23 cellular contexts compared by ENCODE assay signal in the genomic region with DNA sequence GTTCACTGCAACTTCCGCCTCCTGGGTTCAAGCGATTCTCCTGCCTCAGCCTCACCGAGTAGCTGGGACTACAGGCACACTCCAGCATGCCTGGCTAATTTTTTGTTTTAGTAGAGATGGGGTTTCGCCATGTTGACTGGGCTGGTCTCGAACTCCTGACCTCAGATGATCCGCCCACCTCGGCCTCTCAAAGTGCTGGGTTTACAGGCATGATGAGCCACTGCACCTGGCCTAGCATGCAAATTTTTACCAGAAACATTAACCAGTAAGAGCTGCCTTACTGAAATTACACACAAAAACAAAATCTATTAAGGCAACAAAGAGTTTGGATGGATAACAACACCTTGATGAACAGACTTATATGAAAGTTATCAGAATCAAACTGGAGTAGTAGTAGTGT. TPM values are rescaled to one million over a fixed set of nuclear protein-coding genes. Genes with fewer than 3 reads are reported as not detected.
DNase-seq lines count a peak whose midpoint lies in the region; ATAC-seq, FAIRE-seq and TF ChIP-seq lines count a peak whose summit lies in the region.
"Had no signal": no experiment of that assay in that cellular context is flagged by ENCODE, and none has a peak within 500 bp of the region (broad histone marks: within the 10 kb centered on the region; RNA-seq: fewer than 3 reads in every experiment).

No MANE protein-coding gene starts in this region.

- H3K27ac Mint-ChIP-seq in nephron progenitor cell (peak overlapping the region; percentile 69), progenitor cell of endocrine pancreas (no peak overlapping the region)

- no peak for TF ChIP-seq CTCF in nephron progenitor cell (IDR thresholded peaks at IDR 0.05)
- TF ChIP-seq CTCF in progenitor cell of endocrine pancreas (IDR thresholded peaks at IDR 0.05; ENCODE audit: unreplicated experiment): no peak

- no peak for FAIRE-seq in HTR-8/SVneo (lab: Jason Lieb, UNC)
- FAIRE-seq: G401.6, GM12891 had no signal

- H3K4me1 Mint-ChIP-seq in nephron progenitor cell: peaks cover 29% of the 10 kb centered on the region
- H3K4me1 Mint-ChIP-seq in progenitor cell of endocrine pancreas (ENCODE audit: low read depth): peaks cover 13% of the 10 kb centered on the region

- peak overlapping the region; percentile 67 for H3K27ac ChIP-seq in angular gyrus (ENCODE audit: low read depth, low read length)
- H3K27ac ChIP-seq: Peyer's patch had no signal

- H3K27me3 Mint-ChIP-seq in nephron progenitor cell (ENCODE audit: low read depth, poor library complexity) (no peaks in the 10 kb centered on the region), progenitor cell of endocrine pancreas (no peaks in the 10 kb centered on the region)

- H3K4me3 Mint-ChIP-seq in nephron progenitor cell: no peak overlapping the region
- H3K4me3 Mint-ChIP-seq in progenitor cell of endocrine pancreas (ENCODE audit: low read depth): no peak overlapping the region
- H3K4me3 Mint-ChIP-seq: CD8-positive, alpha-beta T cell had no signal

- H3K36me3 Mint-ChIP-seq in nephron progenitor cell (ENCODE audit: low read depth) (no peaks in the 10 kb centered on the region), progenitor cell of endocrine pancreas (ENCODE audit: insufficient read depth) (no peaks in the 10 kb centered on the region)

- ATAC-seq in GM19463 (IDR thresholded peaks at IDR 0.05; ENCODE audit: unreplicated experiment) (peak; percentile 33), HG03175 (IDR thresholded peaks at IDR 0.05; ENCODE audit: unreplicated experiment) (peak; percentile 34)
- ATAC-seq: CD8-positive, alpha-beta T cell; HCT116 had no signal

- DNase-seq in nephron progenitor cell: no peak
- no peak for DNase-seq in progenitor cell of endocrine pancreas (ENCODE audit: low spot score, unreplicated experiment)
- DNase-seq in HTR-8/SVneo (ENCODE audit: insufficient read length, low spot score): no peak
- no peak for DNase-seq in stimulated activated CD4-positive, alpha-beta T cell treated with anti-CD3 and anti-CD28 coated beads, Interleukin-4, amount 100 ng/mL, for 4 hours
- DNase-seq: C1 segment of cervical spinal cord; Caco-2; CD8-positive, alpha-beta T cell; KG1; MM.1S; NCI-H1417; NCI-H1694; NCI-H2081; NCI-H2227 treated with DMSO at 0.1 percent for 48 hours; NCI-H526 treated with DMSO at 0.1 percent for 48 hours; OCI-M1; Peyer's patch; SHP77 treated with DMSO at 0.1 percent for 48 hours had no signal

- H3K9me3 Mint-ChIP-seq in nephron progenitor cell (no peaks in the 10 kb centered on the region), progenitor cell of endocrine pancreas (ENCODE audit: low read depth) (no peaks in the 10 kb centered on the region)
- H3K9me3 Mint-ChIP-seq: CD8-positive, alpha-beta T cell had no signal

RNA-seq across cellular contexts. Expression of gene ZZZ3, which starts 12.1 kb away (rescaled TPM):
- 59.3 and 62.3 TPM in 2 replicates for total RNA-seq in progenitor cell of endocrine pancreas
